Comparison of ENCODE assay signal across 23 cellular contexts in the genomic region with DNA sequence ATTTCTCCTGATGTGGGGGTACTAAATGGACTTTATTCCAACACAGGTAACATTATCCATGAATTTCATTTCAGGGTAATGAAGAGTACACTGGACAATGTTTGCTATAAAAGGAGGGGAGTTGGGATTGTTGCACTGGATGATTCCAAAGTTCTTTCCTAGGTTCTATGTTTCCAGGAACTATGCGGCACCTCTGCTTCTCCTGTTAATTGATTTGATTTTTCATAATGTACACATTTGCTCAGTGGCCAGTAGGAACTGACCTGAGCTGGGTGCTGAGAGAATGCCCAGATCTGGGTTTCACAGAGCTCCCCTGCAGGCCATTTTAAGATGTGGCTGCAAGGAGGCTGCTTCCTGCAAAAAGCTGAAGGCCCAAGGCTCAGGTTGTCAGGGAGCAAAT.
"Had no signal": no experiment of that assay in that cellular context is flagged by ENCODE, and none has a peak within 500 bp of the region (broad histone marks: within the 10 kb centered on the region; RNA-seq: fewer than 3 reads in every experiment).

No MANE protein-coding gene starts in this region.

- H3K27ac ChIP-seq: cardiac muscle cell, epithelial cell of prostate, left ventricle myocardium inferior, pancreas, testis, upper lobe of left lung had no signal

- H3K4me1 Mint-ChIP-seq: activated B cell treated with CpG ODN at 0.5 μM for 24 hours; activated naive CD4-positive, alpha-beta T cell treated with anti-CD3 and anti-CD28 coated beads, Interleukin-2, amount 50 U/mL, for 24 hours; memory B cell; T-cell had no signal

- H3K9me3 Mint-ChIP-seq: activated CD4-positive, alpha-beta memory T cell treated with anti-CD3 and anti-CD28 coated beads for 36 hours; activated naive CD4-positive, alpha-beta T cell treated with anti-CD3 and anti-CD28 coated beads, Interleukin-2, amount 50 U/mL, for 24 hours; memory B cell; natural killer cell; stimulated activated memory B cell treated with anti-CD40 and anti-IgM and Interleukin-4, amounts not matched to agents 10 μg/mL and 1 μg/mL and 100 μg/mL, for 72 hours; T-cell had no signal

- H3K36me3 Mint-ChIP-seq: activated CD4-positive, alpha-beta memory T cell treated with anti-CD3 and anti-CD28 coated beads for 36 hours; activated naive CD4-positive, alpha-beta T cell treated with anti-CD3 and anti-CD28 coated beads, Interleukin-2, amount 50 U/mL, for 24 hours; memory B cell; natural killer cell; stimulated activated memory B cell treated with anti-CD40 and anti-IgM and Interleukin-4, amounts not matched to agents 10 μg/mL and 1 μg/mL and 100 μg/mL, for 72 hours; T-cell had no signal

- DNase-seq: activated B cell treated with CpG ODN at 0.5 μM for 24 hours; activated CD4-positive, alpha-beta memory T cell treated with anti-CD3 and anti-CD28 coated beads for 36 hours; activated CD4-positive, alpha-beta T cell treated with anti-CD3 and anti-CD28 coated beads for 4 hours; activated CD8-positive, alpha-beta memory T cell treated with anti-CD3 and anti-CD28 coated beads, Interleukin-2, amount 50 U/mL, for 4 hours; activated effector memory CD4-positive, alpha-beta T cell treated with anti-CD3 and anti-CD28 coated beads, Interleukin-2, amount 50 U/mL, for 16 hours; activated T-cell treated with anti-CD3 and anti-CD28 coated beads, Interleukin-2, amount 50 U/mL, for 48 hours; hypothalamus; islet precursor cell; left ventricle myocardium inferior; natural killer cell; pancreas; stimulated activated CD4-positive, alpha-beta T cell treated with anti-CD3 and anti-CD28 coated beads, Interleukin-4, amount 100 ng/mL, for 24 hours; T-cell; testis; upper lobe of left lung had no signal

- H3K27ac Mint-ChIP-seq: activated B cell treated with CpG ODN at 0.5 μM for 24 hours; activated CD4-positive, alpha-beta memory T cell treated with anti-CD3 and anti-CD28 coated beads for 36 hours; activated naive CD4-positive, alpha-beta T cell treated with anti-CD3 and anti-CD28 coated beads, Interleukin-2, amount 50 U/mL, for 24 hours; memory B cell; natural killer cell; stimulated activated memory B cell treated with anti-CD40 and anti-IgM and Interleukin-4, amounts not matched to agents 10 μg/mL and 1 μg/mL and 100 μg/mL, for 72 hours; T-cell had no signal

- ATAC-seq: natural killer cell; pancreas; sciatic nerve; SK-N-SH treated with all-trans-retinoic acid at 6 μM for 48 hours; stimulated activated memory B cell treated with anti-CD40 and anti-IgM and Interleukin-4, amounts not matched to agents 10 μg/mL and 1 μg/mL and 100 μg/mL, for 72 hours; T-cell had no signal

- H3K4me3 Mint-ChIP-seq: activated B cell treated with CpG ODN at 0.5 μM for 24 hours; activated CD4-positive, alpha-beta memory T cell treated with anti-CD3 and anti-CD28 coated beads for 36 hours; activated naive CD4-positive, alpha-beta T cell treated with anti-CD3 and anti-CD28 coated beads, Interleukin-2, amount 50 U/mL, for 24 hours; memory B cell; natural killer cell; stimulated activated memory B cell treated with anti-CD40 and anti-IgM and Interleukin-4, amounts not matched to agents 10 μg/mL and 1 μg/mL and 100 μg/mL, for 72 hours; T-cell had no signal

- H3K27me3 Mint-ChIP-seq: activated CD4-positive, alpha-beta memory T cell treated with anti-CD3 and anti-CD28 coated beads for 36 hours; activated naive CD4-positive, alpha-beta T cell treated with anti-CD3 and anti-CD28 coated beads, Interleukin-2, amount 50 U/mL, for 24 hours; stimulated activated memory B cell treated with anti-CD40 and anti-IgM and Interleukin-4, amounts not matched to agents 10 μg/mL and 1 μg/mL and 100 μg/mL, for 72 hours; T-cell had no signal

- H3K4me3 ChIP-seq: cardiac muscle cell, left ventricle myocardium inferior, pancreas, smooth muscle cell, testis, upper lobe of left lung had no signal
